29 cellular contexts compared by ENCODE assay signal in genomic region chr3:144930431-144930830, GRCh38.
"Had no signal": no experiment of that assay in that cellular context is flagged by ENCODE, and none has a peak within 500 bp of the region (broad histone marks: within the 10 kb centered on the region; RNA-seq: fewer than 3 reads in every experiment).

No MANE protein-coding gene starts in this region.

- FAIRE-seq: colon, endometrium, endothelial cell of umbilical vein, frontal cortex had no signal

- H3K4me3 Mint-ChIP-seq: dendritic cell treated with granulocyte-macrophage colony-stimulating factor and Interleukin-4, amounts not matched to agents 40 ng/mL and 50 ng/mL, for 4 days; effector memory CD8-positive, alpha-beta T cell; endodermal cell had no signal

- H3K4me1 Mint-ChIP-seq: endodermal cell had no signal

- H3K4me1 ChIP-seq: colonic mucosa, esophagus muscularis mucosa, esophagus squamous epithelium, foreskin keratinocyte, gastrocnemius medialis, gastroesophageal sphincter, heart left ventricle, heart right ventricle had no signal

- H3K27ac Mint-ChIP-seq: dendritic cell treated with granulocyte-macrophage colony-stimulating factor and Interleukin-4, amounts not matched to agents 40 ng/mL and 50 ng/mL, for 4 days; effector memory CD8-positive, alpha-beta T cell; endodermal cell had no signal

- ATAC-seq: effector memory CD8-positive, alpha-beta T cell; esophagus mucosa; foreskin keratinocyte; gastrocnemius medialis; gastroesophageal sphincter; heart left ventricle; heart right ventricle had no signal

- H3K9me3 ChIP-seq: colonic mucosa, esophagus squamous epithelium, gastrocnemius medialis had no signal

- H3K27ac ChIP-seq: colonic mucosa, coronary artery, dorsolateral prefrontal cortex, epithelial cell of prostate, esophagus muscularis mucosa, esophagus squamous epithelium, foreskin keratinocyte, gastrocnemius medialis, gastroesophageal sphincter, heart left ventricle, heart right ventricle had no signal

- H3K36me3 ChIP-seq: colonic mucosa, esophagus muscularis mucosa, esophagus squamous epithelium, gastrocnemius medialis, gastroesophageal sphincter, heart left ventricle, heart right ventricle had no signal

- DNase-seq: colonic mucosa; cortex of kidney; dermis blood vessel endothelial cell; dorsolateral prefrontal cortex; effector CD4-positive, alpha-beta T cell; effector CD8-positive, alpha-beta T cell; effector memory CD4-positive, alpha-beta T cell; effector memory CD8-positive, alpha-beta T cell; endodermal cell; erythroblast; esophagus squamous epithelium; foreskin fibroblast; foreskin keratinocyte; foreskin melanocyte; gastrocnemius medialis; glutamatergic neuron; head of caudate nucleus; heart left ventricle; heart right ventricle had no signal

- H3K27me3 Mint-ChIP-seq: dendritic cell treated with granulocyte-macrophage colony-stimulating factor and Interleukin-4, amounts not matched to agents 40 ng/mL and 50 ng/mL, for 4 days; effector memory CD8-positive, alpha-beta T cell had no signal

- H3K27me3 ChIP-seq: colonic mucosa, dorsolateral prefrontal cortex, esophagus muscularis mucosa, esophagus squamous epithelium, foreskin keratinocyte, gastrocnemius medialis, gastroesophageal sphincter, heart left ventricle, heart right ventricle had no signal

- H3K4me3 ChIP-seq: colonic mucosa, coronary artery, dorsolateral prefrontal cortex, esophagus muscularis mucosa, esophagus squamous epithelium, gastrocnemius medialis, gastroesophageal sphincter, heart left ventricle, heart right ventricle had no signal
